ENCODE assay signal across 12 cellular contexts in the genomic region with DNA sequence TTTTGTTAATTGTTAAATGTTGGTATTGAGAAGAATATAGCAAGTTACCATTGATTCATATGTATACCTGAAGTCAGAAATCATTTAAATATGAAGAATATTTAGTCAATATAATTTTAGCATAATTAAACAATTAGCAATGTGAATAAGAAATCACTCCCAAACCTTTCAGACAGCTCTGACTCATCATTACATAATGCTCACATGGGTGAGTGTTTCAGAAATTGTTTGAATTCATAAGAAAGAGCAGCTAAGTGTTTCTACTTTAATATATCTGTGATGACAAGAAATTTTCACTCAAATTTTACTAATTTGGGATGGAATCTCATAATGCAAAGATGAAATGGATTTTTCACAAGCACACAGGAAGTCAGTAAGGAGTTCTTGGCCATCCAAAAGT. TPM values are rescaled to one million over a fixed set of nuclear protein-coding genes. Genes with fewer than 3 reads are reported as not detected.
A peak's percentile ranks its signal among the peaks of the same experiment; 100 is the strongest.
DNase-seq lines count a peak whose midpoint lies in the region; ATAC-seq and TF ChIP-seq lines count a peak whose summit lies in the region.
"Had no signal": no experiment of that assay in that cellular context is flagged by ENCODE, and none has a peak within 500 bp of the region (broad histone marks: within the 10 kb centered on the region; RNA-seq: fewer than 3 reads in every experiment).

No MANE protein-coding gene starts in this region.

- H3K79me2 ChIP-seq in fibroblast of lung (ENCODE audit: control insufficient read depth, insufficient read depth, low read length) = no peaks in the 10 kb centered on the region
- H3K79me2 ChIP-seq: parathyroid adenoma had no signal

- peaks cover 22% of the 10 kb centered on the region for H3K4me1 Mint-ChIP-seq in activated CD4-positive, alpha-beta T cell treated with anti-CD3 and anti-CD28 coated beads for 36 hours
- peaks cover 10% of the 10 kb centered on the region for H3K4me1 Mint-ChIP-seq in activated CD4-positive, alpha-beta T cell treated with anti-CD3 and anti-CD28 coated beads, Interleukin-2, amount 10 ng/mL, durations not matched to agents 7 days and 5 days

- no peaks in the 10 kb centered on the region for H3K36me3 Mint-ChIP-seq in activated CD4-positive, alpha-beta T cell treated with anti-CD3 and anti-CD28 coated beads for 36 hours (ENCODE audit: low read depth)
- H3K36me3 Mint-ChIP-seq in activated CD4-positive, alpha-beta T cell treated with anti-CD3 and anti-CD28 coated beads, Interleukin-2, amount 10 ng/mL, durations not matched to agents 7 days and 5 days (ENCODE audit: low read depth) = peaks cover 1% of the 10 kb centered on the region

- CTCF ChIA-PET in activated CD4-positive, alpha-beta T cell treated with anti-CD3 and anti-CD28 coated beads for 36 hours (lab: Charles Lee) = interaction anchor here (0.6 to 1.6 kb wide), 4 partner anchors 15 to 68 kb away, joined by 3 to 4 read pairs (median 3); no protein-coding TSS in a partner anchor
- CTCF ChIA-PET in activated CD4-positive, alpha-beta T cell treated with anti-CD3 and anti-CD28 coated beads, Interleukin-2, amount 10 ng/mL, durations not matched to agents 7 days and 5 days (lab: Charles Lee) = interaction anchor here (0.8 to 1.4 kb wide), 4 partner anchors 9 to 28 kb away, joined by 3 to 5 read pairs (median 3); no protein-coding TSS in a partner anchor

- H3K4me1 ChIP-seq in fibroblast of lung (ENCODE audit: control insufficient read depth, extremely low read depth, insufficient read depth, low read length) = no peaks in the 10 kb centered on the region
- H3K4me1 ChIP-seq: parathyroid adenoma, thyroid gland had no signal

- no peaks in the 10 kb centered on the region for H4K20me1 ChIP-seq in fibroblast of lung (ENCODE audit: control insufficient read depth, extremely low read depth, insufficient read depth, low read length)

- no peaks in the 10 kb centered on the region for H3K27me3 ChIP-seq in fibroblast of lung (ENCODE audit: control insufficient read depth, insufficient read depth, low read length)
- H3K27me3 ChIP-seq: thyroid gland had no signal

- H3K36me3 ChIP-seq in fibroblast of lung (ENCODE audit: control insufficient read depth, insufficient read depth, low read length) = no peaks in the 10 kb centered on the region
- H3K36me3 ChIP-seq: thyroid gland had no signal

- no peak overlapping the region for H3K9ac ChIP-seq in fibroblast of lung (ENCODE audit: insufficient read depth, low read length)
- H3K9ac ChIP-seq: parathyroid adenoma had no signal

- no peaks in the 10 kb centered on the region for H3K9me3 Mint-ChIP-seq in activated CD4-positive, alpha-beta T cell treated with anti-CD3 and anti-CD28 coated beads for 36 hours (ENCODE audit: low read depth)
- no peaks in the 10 kb centered on the region for H3K9me3 Mint-ChIP-seq in activated CD4-positive, alpha-beta T cell treated with anti-CD3 and anti-CD28 coated beads, Interleukin-2, amount 10 ng/mL, durations not matched to agents 7 days and 5 days

- H3K9me3 ChIP-seq in fibroblast of lung (ENCODE audit: control insufficient read depth, insufficient read depth, low read depth, low read length) = no peaks in the 10 kb centered on the region
- H3K9me3 ChIP-seq: thyroid gland had no signal

- no peak for ATAC-seq in activated CD4-positive, alpha-beta T cell treated with anti-CD3 and anti-CD28 coated beads for 36 hours
- no peak for ATAC-seq in HG02852 (IDR thresholded peaks at IDR 0.05; ENCODE audit: unreplicated experiment)

- H3K27ac ChIP-seq in fibroblast of lung (ENCODE audit: insufficient read depth, low read length) = no peak overlapping the region
- H3K27ac ChIP-seq: parathyroid adenoma, thyroid gland had no signal

- POLR2A ChIA-PET in activated CD4-positive, alpha-beta T cell treated with anti-CD3 and anti-CD28 coated beads for 36 hours (lab: Charles Lee) = interaction anchor here (0.7 kb wide), 2 partner anchors 135 to 1003 kb away, joined by 5 to 9 read pairs; no protein-coding TSS in a partner anchor
- POLR2A ChIA-PET in activated CD4-positive, alpha-beta T cell treated with anti-CD3 and anti-CD28 coated beads, Interleukin-2, amount 10 ng/mL, durations not matched to agents 7 days and 5 days (lab: Charles Lee) = no interaction called here

- no peaks in the 10 kb centered on the region for H3K27me3 Mint-ChIP-seq in activated CD4-positive, alpha-beta T cell treated with anti-CD3 and anti-CD28 coated beads for 36 hours
- H3K27me3 Mint-ChIP-seq in activated CD4-positive, alpha-beta T cell treated with anti-CD3 and anti-CD28 coated beads, Interleukin-2, amount 10 ng/mL, durations not matched to agents 7 days and 5 days = no peaks in the 10 kb centered on the region

- no peak for DNase-seq in activated CD4-positive, alpha-beta T cell treated with anti-CD3 and anti-CD28 coated beads for 36 hours
- DNase-seq in activated CD4-positive, alpha-beta T cell treated with anti-CD3 and anti-CD28 coated beads, Interleukin-2, amount 10 ng/mL, durations not matched to agents 7 days and 5 days = no peak
- DNase-seq in RPMI7951 (ENCODE audit: low read depth) (peak; percentile 4), fibroblast of lung (ENCODE audit: low read depth in 2 of 2) (peak; percentile 29 to 61), superior temporal gyrus (ENCODE audit: extremely low spot score) (peak; percentile 74), NCI-H82 treated with DMSO at 0.1 percent for 48 hours (lab: John Stamatoyannopoulos, UW; ENCODE audit: unreplicated experiment) (no peak)
- DNase-seq in activated naive CD4-positive, alpha-beta T cell (lab: John Stamatoyannopoulos, UW) = no peak
- DNase-seq: activated CD4-positive, alpha-beta T cell treated with anti-CD3 and anti-CD28 coated beads for 4 hours; activated T-cell treated with anti-CD3 and anti-CD28 coated beads, Interleukin-2, amount 50 U/mL, for 1 hour; thyroid gland had no signal

- no peak overlapping the region for H3K4me3 ChIP-seq in fibroblast of lung (replicated peaks in 1 of 4; ENCODE audit: control extremely low read depth in 1 of 4, insufficient read depth in 1 of 4, low read depth in 3 of 4, low read length in 4 of 4)
- H3K4me3 ChIP-seq: thyroid gland had no signal

- intact Hi-C loops in activated CD4-positive, alpha-beta T cell treated with anti-CD3 and anti-CD28 coated beads for 36 hours (cut with DNase I, micrococcal nuclease) = loop anchor here in 1 of 2 experiments (10.0 kb wide), 1 partner anchor 347 kb away; no protein-coding TSS in a partner anchor

- no peak overlapping the region for H3K4me3 Mint-ChIP-seq in activated CD4-positive, alpha-beta T cell treated with anti-CD3 and anti-CD28 coated beads for 36 hours
- no peak overlapping the region for H3K4me3 Mint-ChIP-seq in activated CD4-positive, alpha-beta T cell treated with anti-CD3 and anti-CD28 coated beads, Interleukin-2, amount 10 ng/mL, durations not matched to agents 7 days and 5 days

- no peak for TF ChIP-seq CTCF in fibroblast of lung (conservative IDR thresholded peaks at IDR 0.05 in 1 of 2, IDR thresholded peaks at IDR 0.05 in 1 of 2; ENCODE audit: low read depth in 1 of 2, low read length in 2 of 2)

- peak overlapping the region; percentile 27 for H3K27ac Mint-ChIP-seq in activated CD4-positive, alpha-beta T cell treated with anti-CD3 and anti-CD28 coated beads for 36 hours
- H3K27ac Mint-ChIP-seq in activated CD4-positive, alpha-beta T cell treated with anti-CD3 and anti-CD28 coated beads, Interleukin-2, amount 10 ng/mL, durations not matched to agents 7 days and 5 days = no peak overlapping the region

- no peak overlapping the region for H3K4me2 ChIP-seq in fibroblast of lung (ENCODE audit: extremely low read depth, insufficient read depth, low read length)

- H2AFZ ChIP-seq in fibroblast of lung (ENCODE audit: low read length) = no peak overlapping the region
- H2AFZ ChIP-seq: parathyroid adenoma had no signal

RNA-seq across cellular contexts. Expression of gene CDC42SE2, which starts 42.0 kb away (rescaled TPM):
- total RNA-seq in activated CD4-positive, alpha-beta T cell treated with anti-CD3 and anti-CD28 coated beads for 36 hours = 10 to 100 TPM; 68.3 to 99.6 TPM
- total RNA-seq in activated CD4-positive, alpha-beta T cell treated with anti-CD3 and anti-CD28 coated beads, Interleukin-2, amount 10 ng/mL, durations not matched to agents 7 days and 5 days = 100 to 1,000 TPM; 145 TPM
- 12.7 and 14.2 TPM in 2 replicates for total RNA-seq in RPMI7951 (2014; rRNA removed; shearing (Covaris generic))
- total RNA-seq in fibroblast of lung = 16.4 and 26.1 TPM in 2 replicates
- 26.1 and 26.5 TPM in 2 replicates for polyA plus RNA-seq in fibroblast of lung
- 13.2 and 13.4 TPM in 2 replicates for polyA plus RNA-seq in fibroblast of lung (2012)
- polyA minus RNA-seq in fibroblast of lung (ENCODE audit: low replicate concordance) = 4.1 and 8.4 TPM in 2 replicates

RNA-seq across cellular contexts. Expression of gene LYRM7, which starts 51.1 kb away (rescaled TPM):
- 10 to 100 TPM; 16.0 to 20.7 TPM for total RNA-seq in activated CD4-positive, alpha-beta T cell treated with anti-CD3 and anti-CD28 coated beads for 36 hours
- 10 to 100 TPM; 11.0 to 12.0 TPM for total RNA-seq in activated CD4-positive, alpha-beta T cell treated with anti-CD3 and anti-CD28 coated beads, Interleukin-2, amount 10 ng/mL, durations not matched to agents 7 days and 5 days
- total RNA-seq in RPMI7951 (2014; rRNA removed; shearing (Covaris generic)) = 10.1 and 12.2 TPM in 2 replicates
- 6.4 and 6.9 TPM in 2 replicates for total RNA-seq in fibroblast of lung
- polyA plus RNA-seq in fibroblast of lung = 4.8 and 5.2 TPM in 2 replicates
- 4.5 and 4.6 TPM in 2 replicates for polyA plus RNA-seq in fibroblast of lung (2012)
- polyA minus RNA-seq in fibroblast of lung (ENCODE audit: low replicate concordance) = 0.47 and 0.96 TPM in 2 replicates

RNA-seq across cellular contexts. Expression of gene HINT1, which starts 56.8 kb away (rescaled TPM):
- 100 to 1,000 TPM; 298 to 312 TPM for total RNA-seq in activated CD4-positive, alpha-beta T cell treated with anti-CD3 and anti-CD28 coated beads for 36 hours
- total RNA-seq in activated CD4-positive, alpha-beta T cell treated with anti-CD3 and anti-CD28 coated beads, Interleukin-2, amount 10 ng/mL, durations not matched to agents 7 days and 5 days = 100 to 1,000 TPM; 274 to 278 TPM
- total RNA-seq in RPMI7951 (2014; rRNA removed; shearing (Covaris generic)) = 434 and 451 TPM in 2 replicates
- 181 and 225 TPM in 2 replicates for total RNA-seq in fibroblast of lung
- 332 and 396 TPM in 2 replicates for polyA plus RNA-seq in fibroblast of lung
- 311 and 351 TPM in 2 replicates for polyA plus RNA-seq in fibroblast of lung (2012)
- 26.4 and 58.2 TPM in 2 replicates for polyA minus RNA-seq in fibroblast of lung (ENCODE audit: low replicate concordance)

Comparison
In these comparisons a context has a peak if more than half of its experiments do, and no peak if none do; other contexts are left out.
1. DNase-seq: peak in RPMI7951 (single experiment), fibroblast of lung (2 of 2) and superior temporal gyrus (single experiment); none in activated CD4-positive, alpha-beta T cell treated with anti-CD3 and anti-CD28 coated beads for 36 hours (single experiment), activated CD4-positive, alpha-beta T cell treated with anti-CD3 and anti-CD28 coated beads, Interleukin-2, amount 10 ng/mL, durations not matched to agents 7 days and 5 days (single experiment), NCI-H82 treated with DMSO at 0.1 percent for 48 hours (single experiment) and activated naive CD4-positive, alpha-beta T cell (0 of 4).